13 cellular contexts compared by ENCODE assay signal in genomic region chr13:46795321-46795720, GRCh38.
DNase-seq lines count a peak whose midpoint lies in the region; ATAC-seq and TF ChIP-seq lines count a peak whose summit lies in the region.
"Had no signal": no experiment of that assay in that cellular context is flagged by ENCODE, and none has a peak within 500 bp of the region (broad histone marks: within the 10 kb centered on the region; RNA-seq: fewer than 3 reads in every experiment).

No MANE protein-coding gene starts in this region.

- H3K4me3 Mint-ChIP-seq in nephron progenitor cell = peak overlapping the region; percentile 61

- H3K27me3 ChIP-seq in DOHH2 (ENCODE audit: control insufficient read depth, low read length) (no peaks in the 10 kb centered on the region), brain microvascular endothelial cell (replicated peaks) (no peaks in the 10 kb centered on the region)
- H3K27me3 ChIP-seq: body of pancreas had no signal

- TF ChIP-seq CTCF in DOHH2 (IDR thresholded peaks at IDR 0.05; ENCODE audit: low read depth, low read length, poor library complexity, severe bottlenecking) (no peak), brain microvascular endothelial cell (IDR thresholded peaks at IDR 0.05; ENCODE audit: low read depth, low read length, missing control alignments) (peak; percentile 7), nephron progenitor cell (IDR thresholded peaks at IDR 0.05) (no peak), foreskin fibroblast (IDR thresholded peaks at IDR 0.05; ENCODE audit: low read depth, low read length) (no peak)

- in situ Hi-C loops in brain microvascular endothelial cell (cut with HindIII; ENCODE audit: low pct_ligation_motif_present, low sequenced_read_pairs) = no loop called here

- H3F3A ChIP-seq in DOHH2 (ENCODE audit: control insufficient read depth, insufficient read depth) = no peaks in the 10 kb centered on the region; the same call in 1 of the 2 replicates

- H3K36me3 ChIP-seq in DOHH2 (ENCODE audit: control insufficient read depth, low read length) (peaks cover 43% of the 10 kb centered on the region), brain microvascular endothelial cell (replicated peaks) (peaks cover 5% of the 10 kb centered on the region)

- peaks cover 21% of the 10 kb centered on the region for H3K36me3 Mint-ChIP-seq in nephron progenitor cell (ENCODE audit: low read depth)

- peak overlapping the region; percentile 95 for H3K4me3 ChIP-seq in DOHH2 (ENCODE audit: low read length)
- H3K4me3 ChIP-seq in brain microvascular endothelial cell (ENCODE audit: low read depth, low read length) = no peak overlapping the region
- no peak overlapping the region for H3K4me3 ChIP-seq in foreskin fibroblast (ENCODE audit: low read depth in 1 of 2, low read length in 2 of 2)

- H4K20me1 ChIP-seq in DOHH2 (ENCODE audit: control insufficient read depth, insufficient read depth, low read depth, low read length) = no peaks in the 10 kb centered on the region

- H3K4me1 Mint-ChIP-seq in nephron progenitor cell = peaks cover 39% of the 10 kb centered on the region

- no peaks in the 10 kb centered on the region for H3K9me3 ChIP-seq in DOHH2 (ENCODE audit: control insufficient read depth, insufficient read depth, low read length)
- H3K9me3 ChIP-seq: body of pancreas had no signal

- peaks cover 3% of the 10 kb centered on the region for H3K27me3 Mint-ChIP-seq in nephron progenitor cell (ENCODE audit: low read depth, poor library complexity)

- ATAC-seq in HG03159 (IDR thresholded peaks at IDR 0.05; ENCODE audit: unreplicated experiment) = no peak
- ATAC-seq in GM18861 (IDR thresholded peaks at IDR 0.05; ENCODE audit: unreplicated experiment) = no peak
- ATAC-seq: body of pancreas, left lobe of liver had no signal

- no peaks in the 10 kb centered on the region for H3K9me2 ChIP-seq in DOHH2 (replicated peaks; ENCODE audit: control insufficient read depth, low read length)

- no peak overlapping the region for H3K27ac ChIP-seq in DOHH2 (ENCODE audit: low read depth, low read length)
- H3K27ac ChIP-seq in brain microvascular endothelial cell = no peak overlapping the region
- H3K27ac ChIP-seq: body of pancreas, HL-60 had no signal

- H3K4me2 ChIP-seq in DOHH2 (ENCODE audit: low read length) = peak overlapping the region; percentile 83

- peak; percentile 1 for DNase-seq in NCI-H69 (lab: John Stamatoyannopoulos, UW)
- DNase-seq in brain microvascular endothelial cell = no peak
- no peak for DNase-seq in nephron progenitor cell
- no peak for DNase-seq in foreskin fibroblast
- no peak for DNase-seq in pons (ENCODE audit: low spot score)
- DNase-seq: body of pancreas, HCEC 1CT, NCI-H1694 had no signal

- H3K9me3 Mint-ChIP-seq in nephron progenitor cell = no peaks in the 10 kb centered on the region

- H3K4me1 ChIP-seq in DOHH2 (ENCODE audit: control insufficient read depth, low read length) = peaks cover 27% of the 10 kb centered on the region

- H3K27ac Mint-ChIP-seq in nephron progenitor cell = no peak overlapping the region

- peaks cover 40% of the 10 kb centered on the region for H3K79me2 ChIP-seq in DOHH2 (ENCODE audit: control insufficient read depth, low read length)
